ENCODE assay signal across 3 cellular contexts in genomic region chrX:103149652-103150051, GRCh38.
A peak's percentile ranks its signal among the peaks of the same experiment; 100 is the strongest.
TF ChIP-seq lines count a peak whose summit lies in the region.

No MANE protein-coding gene starts in this region.

TF ChIP-seq in liver, 16 proteins besides CTCF, POLR2A, EP300 and RAD21:
- peak in 1 of 2 donors; percentile 48 for TF ChIP-seq JUND (IDR thresholded peaks at IDR 0.05)
- TF ChIP-seq SP1 (IDR thresholded peaks at IDR 0.05), result peak; percentile 31
- TF ChIP-seq ZBTB33 (IDR thresholded peaks at IDR 0.05), result peak; percentile 30
- no peak for TF ChIP-seq NR2F2 (IDR thresholded peaks at IDR 0.05)
- TF ChIP-seq ATF3 (IDR thresholded peaks at IDR 0.05), result no peak
- peak; percentile 44 for TF ChIP-seq HNF4G (IDR thresholded peaks at IDR 0.05)
- TF ChIP-seq EGR1 (IDR thresholded peaks at IDR 0.05; ENCODE audit: low read depth in 2 of 2), result no peak
- no peak for TF ChIP-seq TAF1 (conservative IDR thresholded peaks at IDR 0.05)
- TF ChIP-seq YY1 (IDR thresholded peaks at IDR 0.05), result peak; percentile 81
- TF ChIP-seq RXRA (IDR thresholded peaks at IDR 0.05), result peak in 1 of 2 donors; percentile 58
- TF ChIP-seq HNF4A (conservative IDR thresholded peaks at IDR 0.05), result peak; percentile 84 to 88
- peak; percentile 53 for TF ChIP-seq REST (IDR thresholded peaks at IDR 0.05)
- peak; percentile 38 for TF ChIP-seq FOXA1 (IDR thresholded peaks at IDR 0.05)
- peak; percentile 27 for TF ChIP-seq MAX (IDR thresholded peaks at IDR 0.05)
- no peak for TF ChIP-seq GABPA (IDR thresholded peaks at IDR 0.05 in 1 of 2, conservative IDR thresholded peaks at IDR 0.05 in 1 of 2)
- TF ChIP-seq FOXA2 (IDR thresholded peaks at IDR 0.05), result peak; percentile 18

TF ChIP-seq in HepG2, 621 proteins besides CTCF, POLR2A, EP300 and RAD21:
- TF ChIP-seq ZNF839 (CRISPR knock-in tag; IDR thresholded peaks at IDR 0.05; ENCODE audit: borderline replicate concordance) (no peak), PHB2 (IDR thresholded peaks at IDR 0.05; ENCODE audit: partially characterized antibody) (no peak), KDM1A (CRISPR knock-in tag; IDR thresholded peaks at IDR 0.05) (no peak), ZZZ3 (CRISPR knock-in tag; IDR thresholded peaks at IDR 0.05; ENCODE audit: borderline replicate concordance) (no peak)

TF ChIP-seq in H1, 55 proteins besides CTCF, POLR2A, EP300 and RAD21:
- TF ChIP-seq BACH1 (IDR thresholded peaks at IDR 0.05; ENCODE audit: low read length), result no peak
- no peak for TF ChIP-seq SIRT6 (IDR thresholded peaks at IDR 0.05; ENCODE audit: low read length)
- no peak for TF ChIP-seq CTBP2 (IDR thresholded peaks at IDR 0.05; ENCODE audit: borderline replicate concordance, insufficient read depth, insufficient read length, low read length)
- no peak for TF ChIP-seq YY1 (IDR thresholded peaks at IDR 0.05; ENCODE audit: low read depth, low read length)
